In genomic region chr14:72589652-72590051, GRCh38 we compare ENCODE assay signal across 25 cellular contexts.
DNase-seq lines count a peak whose midpoint lies in the region; ATAC-seq, FAIRE-seq and TF ChIP-seq lines count a peak whose summit lies in the region.
"Had no signal": no experiment of that assay in that cellular context is flagged by ENCODE, and none has a peak within 500 bp of the region (broad histone marks: within the 10 kb centered on the region; RNA-seq: fewer than 3 reads in every experiment).

No MANE protein-coding gene starts in this region.

- CTCF ChIA-PET in activated CD4-positive, alpha-beta memory T cell treated with anti-CD3 and anti-CD28 coated beads, Interleukin-2, amount 10 ng/mL, durations not matched to agents 7 days and 5 days (lab: Charles Lee): no interaction called here
- CTCF ChIA-PET in activated CD4-positive, alpha-beta memory T cell treated with anti-CD3 and anti-CD28 coated beads for 36 hours (lab: Charles Lee): no interaction called here
- CTCF ChIA-PET in A549 (lab: Yijun Ruan, JAX) (no interaction called here), K562 (lab: Yijun Ruan, JAX; ENCODE audit: low intra/inter-chr PET ratio) (no interaction called here)

- no peaks in the 10 kb centered on the region for H3K36me3 ChIP-seq in K562 (ENCODE audit: control insufficient read depth, insufficient read depth, low read length)
- H3K36me3 ChIP-seq: BLaER1, HAP-1 had no signal

- no peak overlapping the region for H2AFZ ChIP-seq in K562 (ENCODE audit: low read depth, low read length)

- no peak for DNase-seq in activated CD4-positive, alpha-beta memory T cell treated with anti-CD3 and anti-CD28 coated beads, Interleukin-2, amount 10 ng/mL, durations not matched to agents 7 days and 5 days
- DNase-seq in activated CD4-positive, alpha-beta memory T cell treated with anti-CD3 and anti-CD28 coated beads for 36 hours: no peak
- DNase-seq in A549 (ENCODE audit: low read depth in 1 of 2, low spot score in 1 of 2) (no peak), GM18507 (ENCODE audit: extremely low spot score, insufficient read length, low read depth) (no peak), K562 (ENCODE audit: extremely low read depth in 1 of 4, low spot score in 3 of 4) (no peak), NCI-H748 treated with DMSO at 0.1 percent for 48 hours (lab: John Stamatoyannopoulos, UW) (no peak), DMS53 (lab: John Stamatoyannopoulos, UW) (no peak)
- DNase-seq: ACHN; Caco-2; CD4-positive, CD25-positive, alpha-beta regulatory T cell; CD8-positive, alpha-beta T cell; DMS153; DMS79; EL; GDM1; GOT3; HFFc6 had no signal

- H3K79me2 ChIP-seq in K562 (ENCODE audit: control insufficient read depth, insufficient read depth, low read length): no peaks in the 10 kb centered on the region

- intact Hi-C loops in activated CD4-positive, alpha-beta memory T cell treated with anti-CD3 and anti-CD28 coated beads for 36 hours (cut with micrococcal nuclease): loop anchor here (5.0 kb wide), 2 partner anchors 52 to 303 kb away; partner anchors contain the start of gene DPF3
- intact Hi-C loops in K562 (cut with micrococcal nuclease): no loop called here

- TF ChIP-seq EP300 in A549 (IDR thresholded peaks at IDR 0.05) (no peak), K562 (IDR thresholded peaks at IDR 0.05; ENCODE audit: low read length) (no peak)

- no peak for ATAC-seq in A549
- no peak for ATAC-seq in K562
- ATAC-seq in HG03095 (IDR thresholded peaks at IDR 0.05; ENCODE audit: unreplicated experiment): no peak
- ATAC-seq: CD8-positive, alpha-beta T cell; GM12878 had no signal

- H3K27ac Mint-ChIP-seq in activated CD4-positive, alpha-beta memory T cell treated with anti-CD3 and anti-CD28 coated beads, Interleukin-2, amount 10 ng/mL, durations not matched to agents 7 days and 5 days: peak overlapping the region; percentile 32
- H3K27ac Mint-ChIP-seq in activated CD4-positive, alpha-beta memory T cell treated with anti-CD3 and anti-CD28 coated beads for 36 hours: no peak overlapping the region
- H3K27ac Mint-ChIP-seq: CD8-positive, alpha-beta T cell; HFFc6 had no signal

- TF ChIP-seq RAD21 in A549 (conservative IDR thresholded peaks at IDR 0.05 in 1 of 2, IDR thresholded peaks at IDR 0.05 in 1 of 2): no peak
- no peak for TF ChIP-seq RAD21 in K562 (CRISPR knock-in tag; conservative IDR thresholded peaks at IDR 0.05 in 1 of 2, IDR thresholded peaks at IDR 0.05 in 1 of 2)

- H3K4me3 ChIP-seq in A549 (no peak overlapping the region), K562 (no peak overlapping the region)
- H3K4me3 ChIP-seq: HAP-1 had no signal

- H3K9ac ChIP-seq in K562 (ENCODE audit: insufficient read depth in 1 of 2, low read depth in 2 of 2, low read length in 2 of 2): no peak overlapping the region
- H3K9ac ChIP-seq: BLaER1 had no signal

- H3K9me3 ChIP-seq in A549: no peaks in the 10 kb centered on the region; the same call in 2 of the 3 replicates
- H3K9me3 ChIP-seq in K562 (replicated peaks; ENCODE audit: control insufficient read depth, insufficient read depth, low read depth, low read length): no peaks in the 10 kb centered on the region
- H3K9me3 ChIP-seq: Caco-2, HAP-1 had no signal

- BruUV-seq in K562 (replicated peaks; lab: Mats Ljungman, UMichigan): no TSS peak

- H3K27me3 ChIP-seq in K562 (ENCODE audit: control insufficient read depth in 2 of 2, insufficient read depth in 2 of 2, low read length in 2 of 2): peaks cover 0 to 7% of the 10 kb centered on the region in 2 experiments; a peak in 1 of 5 replicates
- H3K27me3 ChIP-seq: BLaER1 had no signal

- in situ Hi-C loops in K562 (cut with MboI): no loop called here

- H3K4me1 Mint-ChIP-seq in activated CD4-positive, alpha-beta memory T cell treated with anti-CD3 and anti-CD28 coated beads, Interleukin-2, amount 10 ng/mL, durations not matched to agents 7 days and 5 days: peaks cover 50% of the 10 kb centered on the region
- peaks cover 42% of the 10 kb centered on the region for H3K4me1 Mint-ChIP-seq in activated CD4-positive, alpha-beta memory T cell treated with anti-CD3 and anti-CD28 coated beads for 36 hours (ENCODE audit: low read depth)

- H3K4me3 Mint-ChIP-seq in activated CD4-positive, alpha-beta memory T cell treated with anti-CD3 and anti-CD28 coated beads, Interleukin-2, amount 10 ng/mL, durations not matched to agents 7 days and 5 days: no peak overlapping the region
- H3K4me3 Mint-ChIP-seq in activated CD4-positive, alpha-beta memory T cell treated with anti-CD3 and anti-CD28 coated beads for 36 hours: no peak overlapping the region
- H3K4me3 Mint-ChIP-seq: CD8-positive, alpha-beta T cell; HFFc6 had no signal

- no peaks in the 10 kb centered on the region for H3K4me1 ChIP-seq in A549
- no peaks in the 10 kb centered on the region for H3K4me1 ChIP-seq in K562 (replicated peaks in 1 of 2; ENCODE audit: control insufficient read depth in 2 of 2, insufficient read depth in 2 of 2, low read length in 2 of 2)
- H3K4me1 ChIP-seq: Caco-2, HAP-1 had no signal

- TF ChIP-seq POLR2A in A549 (IDR thresholded peaks at IDR 0.05; ENCODE audit: low read length): no peak
- TF ChIP-seq POLR2A in K562 (conservative IDR thresholded peaks at IDR 0.05): no peak

- H3K9me1 ChIP-seq in K562 (ENCODE audit: control insufficient read depth, insufficient read depth, low read length): no peaks in the 10 kb centered on the region

- peaks cover 73% of the 10 kb centered on the region for H3K36me3 Mint-ChIP-seq in activated CD4-positive, alpha-beta memory T cell treated with anti-CD3 and anti-CD28 coated beads, Interleukin-2, amount 10 ng/mL, durations not matched to agents 7 days and 5 days (ENCODE audit: low read depth)
- no peaks in the 10 kb centered on the region for H3K36me3 Mint-ChIP-seq in activated CD4-positive, alpha-beta memory T cell treated with anti-CD3 and anti-CD28 coated beads for 36 hours
- H3K36me3 Mint-ChIP-seq: CD4-positive, CD25-positive, alpha-beta regulatory T cell; CD8-positive, alpha-beta T cell had no signal

- H3K9me3 Mint-ChIP-seq in activated CD4-positive, alpha-beta memory T cell treated with anti-CD3 and anti-CD28 coated beads, Interleukin-2, amount 10 ng/mL, durations not matched to agents 7 days and 5 days: peaks cover 39% of the 10 kb centered on the region
- H3K9me3 Mint-ChIP-seq in activated CD4-positive, alpha-beta memory T cell treated with anti-CD3 and anti-CD28 coated beads for 36 hours: peaks cover 3% of the 10 kb centered on the region
- H3K9me3 Mint-ChIP-seq: HFFc6 had no signal

- H4K20me1 ChIP-seq in K562 (replicated peaks; ENCODE audit: control insufficient read depth, insufficient read depth, low read length): no peaks in the 10 kb centered on the region
- H4K20me1 ChIP-seq: BLaER1 had no signal

- H3K4me2 ChIP-seq in A549: no peak overlapping the region
- H3K4me2 ChIP-seq in K562 (ENCODE audit: insufficient read depth, low read length): no peak overlapping the region

- no peak for TF ChIP-seq CTCF in A549 (IDR thresholded peaks at IDR 0.05)
- TF ChIP-seq CTCF in K562 (IDR thresholded peaks at IDR 0.05 in 2 of 3, conservative IDR thresholded peaks at IDR 0.05 in 1 of 3; ENCODE audit: insufficient read depth in 2 of 3, low read depth in 1 of 3, low read length in 3 of 3): no peak

- H3K27me3 Mint-ChIP-seq in activated CD4-positive, alpha-beta memory T cell treated with anti-CD3 and anti-CD28 coated beads, Interleukin-2, amount 10 ng/mL, durations not matched to agents 7 days and 5 days: peaks cover 44% of the 10 kb centered on the region
- H3K27me3 Mint-ChIP-seq in activated CD4-positive, alpha-beta memory T cell treated with anti-CD3 and anti-CD28 coated beads for 36 hours: peaks cover 11% of the 10 kb centered on the region

- FAIRE-seq in A549 (lab: Jason Lieb, UNC) (no peak), GM18507 (lab: Jason Lieb, UNC) (peak; percentile 26), K562 (lab: Jason Lieb, UNC) (no peak)
- FAIRE-seq: A204.1, GM12878, H54 had no signal

- no peak overlapping the region for H3K27ac ChIP-seq in A549
- no peak overlapping the region for H3K27ac ChIP-seq in K562 (ENCODE audit: extremely low read depth, low read depth, low read length)
- H3K27ac ChIP-seq: 22Rv1, BLaER1, C4-2B had no signal

- POLR2A ChIA-PET in activated CD4-positive, alpha-beta memory T cell treated with anti-CD3 and anti-CD28 coated beads, Interleukin-2, amount 10 ng/mL, durations not matched to agents 7 days and 5 days (lab: Charles Lee): no interaction called here
- POLR2A ChIA-PET in activated CD4-positive, alpha-beta memory T cell treated with anti-CD3 and anti-CD28 coated beads for 36 hours (lab: Charles Lee): no interaction called here
- POLR2A ChIA-PET in A549 (lab: Yijun Ruan, JAX) (no interaction called here), K562 (lab: Yijun Ruan, JAX) (no interaction called here)

TF ChIP-seq in A549, 52 proteins besides CTCF, POLR2A, EP300 and RAD21:
- TF ChIP-seq CHD2 (IDR thresholded peaks at IDR 0.05; ENCODE audit: low read length, partially characterized antibody) (no peak), HDAC2 (IDR thresholded peaks at IDR 0.05) (no peak), JUN (IDR thresholded peaks at IDR 0.05) (no peak), KDM1A (IDR thresholded peaks at IDR 0.05; ENCODE audit: low read depth) (no peak), FOSL2 (IDR thresholded peaks at IDR 0.05) (no peak), FOSL2 (CRISPR knock-in tag; IDR thresholded peaks at IDR 0.05) (no peak), NPAS2 (CRISPR knock-in tag; IDR thresholded peaks at IDR 0.05; ENCODE audit: borderline replicate concordance) (no peak), MAFK (IDR thresholded peaks at IDR 0.05; ENCODE audit: partially characterized antibody) (peak; percentile 60)

TF ChIP-seq in K562, 482 proteins besides CTCF, POLR2A, EP300 and RAD21:
- 0 out of 2 replicates have a peak, but pooled peaks have one; percentile 4 for TF ChIP-seq MAFF (IDR thresholded peaks at IDR 0.05; ENCODE audit: low read length)
- peak; percentile 37; the same call in 1 of the 2 replicates for TF ChIP-seq ZNF316 (IDR thresholded peaks at IDR 0.05)
- TF ChIP-seq ZNF830 (CRISPR knock-in tag; IDR thresholded peaks at IDR 0.05): no peak
